ENCODE assay signal across 20 cellular contexts in the genomic region with DNA sequence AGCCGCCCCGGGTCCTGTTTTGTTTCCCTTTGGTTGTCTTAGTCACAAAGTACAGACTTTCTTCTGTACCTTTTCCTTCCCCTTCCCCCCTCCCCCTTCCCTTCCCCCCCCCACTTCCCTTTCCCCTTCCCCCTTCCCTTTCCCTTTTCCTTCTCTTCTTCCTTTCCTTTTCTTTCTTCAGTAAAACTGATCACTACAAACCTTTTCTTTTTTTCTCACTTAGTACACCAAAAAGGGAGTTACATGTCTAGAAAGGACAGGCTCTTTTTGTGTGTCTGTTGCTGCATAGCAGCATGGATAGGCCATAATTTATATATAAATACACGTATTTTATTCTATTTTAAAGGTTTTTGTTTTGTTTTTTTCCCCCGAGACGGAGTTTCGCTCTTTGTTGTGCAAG. TPM values are rescaled to one million over a fixed set of nuclear protein-coding genes. Genes with fewer than 3 reads are reported as not detected.
A peak's percentile ranks its signal among the peaks of the same experiment; 100 is the strongest.
DNase-seq lines count a peak whose midpoint lies in the region; ATAC-seq and TF ChIP-seq lines count a peak whose summit lies in the region.
"Had no signal": no experiment of that assay in that cellular context is flagged by ENCODE, and none has a peak within 500 bp of the region (broad histone marks: within the 10 kb centered on the region; RNA-seq: fewer than 3 reads in every experiment).

No MANE protein-coding gene starts in this region.

- DNase-seq in activated T-cell treated with anti-CD3 and anti-CD28 coated beads, Interleukin-2, amount 50 U/mL, for 72 hours, result no peak
- no peak for DNase-seq in activated T-cell treated with anti-CD3 and anti-CD28 coated beads, Interleukin-2, amount 50 U/mL, for 1 hour
- no peak for DNase-seq in CD8-positive, alpha-beta T cell
- no peak for DNase-seq in natural killer cell treated with Interleukin-12 subunit alpha and Interleukin-12 subunit beta and Interleukin-15 and Interleukin-18, amount 100 ng/mL, for 72 hours (ENCODE audit: low spot score)
- DNase-seq in hippocampal formation (lab: John Stamatoyannopoulos, UW), result no peak
- DNase-seq: cortex of kidney; DND-41; foreskin fibroblast; hypothalamus; KG1; mesenchymal stem cell; NCI-H1694; NCI-H2227 treated with DMSO at 0.1 percent for 48 hours; nephron progenitor cell; PC-3; SIG-M5; stimulated activated CD4-positive, alpha-beta T cell treated with anti-CD3 and anti-CD28 coated beads, Interleukin-4, amount 100 ng/mL, for 1 hour had no signal

- no peaks in the 10 kb centered on the region for H3K36me3 Mint-ChIP-seq in activated T-cell treated with anti-CD3 and anti-CD28 coated beads, Interleukin-2, amount 50 U/mL, for 72 hours (ENCODE audit: insufficient read depth in 2 of 2)
- H3K36me3 Mint-ChIP-seq in CD8-positive, alpha-beta T cell, result no peaks in the 10 kb centered on the region
- H3K36me3 Mint-ChIP-seq in natural killer cell treated with Interleukin-12 subunit alpha and Interleukin-12 subunit beta and Interleukin-15 and Interleukin-18, amount 100 ng/mL, for 72 hours, result no peaks in the 10 kb centered on the region

- peaks cover 66% of the 10 kb centered on the region for H3K4me1 ChIP-seq in CD8-positive, alpha-beta T cell (ENCODE audit: insufficient read depth, low read length)

- intact Hi-C loops in CD8-positive, alpha-beta T cell (cut with DNase I, micrococcal nuclease), result no loop called here

- no peaks in the 10 kb centered on the region for H3K9me3 Mint-ChIP-seq in activated T-cell treated with anti-CD3 and anti-CD28 coated beads, Interleukin-2, amount 50 U/mL, for 72 hours
- H3K9me3 Mint-ChIP-seq in CD8-positive, alpha-beta T cell, result no peaks in the 10 kb centered on the region
- no peaks in the 10 kb centered on the region for H3K9me3 Mint-ChIP-seq in natural killer cell treated with Interleukin-12 subunit alpha and Interleukin-12 subunit beta and Interleukin-15 and Interleukin-18, amount 100 ng/mL, for 72 hours
- H3K9me3 Mint-ChIP-seq: nephron progenitor cell had no signal

- H3K27me3 Mint-ChIP-seq in activated T-cell treated with anti-CD3 and anti-CD28 coated beads, Interleukin-2, amount 50 U/mL, for 72 hours (ENCODE audit: low read depth), result no peaks in the 10 kb centered on the region
- H3K27me3 Mint-ChIP-seq in CD8-positive, alpha-beta T cell (ENCODE audit: low read depth), result no peaks in the 10 kb centered on the region
- H3K27me3 Mint-ChIP-seq in natural killer cell treated with Interleukin-12 subunit alpha and Interleukin-12 subunit beta and Interleukin-15 and Interleukin-18, amount 100 ng/mL, for 72 hours, result no peaks in the 10 kb centered on the region

- CTCF ChIA-PET in CD8-positive, alpha-beta T cell (lab: Charles Lee), result interaction anchor here (1.0 to 2.0 kb wide), 2 partner anchors 22 to 67 kb away, joined by 3 to 5 read pairs; no protein-coding TSS in a partner anchor

- POLR2A ChIA-PET in CD8-positive, alpha-beta T cell (lab: Charles Lee), result interaction anchor here (0.5 kb wide), 1 partner anchor 580 kb away, joined by 3 read pairs; no protein-coding TSS in a partner anchor

- H3K36me3 ChIP-seq in CD8-positive, alpha-beta T cell (ENCODE audit: insufficient read depth, low read length), result no peaks in the 10 kb centered on the region

- H3K27ac Mint-ChIP-seq in activated T-cell treated with anti-CD3 and anti-CD28 coated beads, Interleukin-2, amount 50 U/mL, for 72 hours, result peak overlapping the region; percentile 61
- H3K27ac Mint-ChIP-seq in CD8-positive, alpha-beta T cell, result peak overlapping the region; percentile 89
- peak overlapping the region; percentile 38 to 91 for H3K27ac Mint-ChIP-seq in natural killer cell treated with Interleukin-12 subunit alpha and Interleukin-12 subunit beta and Interleukin-15 and Interleukin-18, amount 100 ng/mL, for 72 hours
- H3K27ac Mint-ChIP-seq: nephron progenitor cell had no signal

- H3K27me3 ChIP-seq in CD8-positive, alpha-beta T cell (ENCODE audit: insufficient read depth, low read length), result no peaks in the 10 kb centered on the region

- H3K4me3 Mint-ChIP-seq in activated T-cell treated with anti-CD3 and anti-CD28 coated beads, Interleukin-2, amount 50 U/mL, for 72 hours, result no peak overlapping the region
- no peak overlapping the region for H3K4me3 Mint-ChIP-seq in CD8-positive, alpha-beta T cell
- H3K4me3 Mint-ChIP-seq in natural killer cell treated with Interleukin-12 subunit alpha and Interleukin-12 subunit beta and Interleukin-15 and Interleukin-18, amount 100 ng/mL, for 72 hours, result no peak overlapping the region
- H3K4me3 Mint-ChIP-seq: nephron progenitor cell had no signal

- H3K27ac ChIP-seq in CD8-positive, alpha-beta T cell (ENCODE audit: low read depth, low read length), result no peak overlapping the region
- H3K27ac ChIP-seq in cingulate gyrus (ENCODE audit: low read depth, low read length), result peak overlapping the region; percentile 97

- H3K9me3 ChIP-seq in CD8-positive, alpha-beta T cell (ENCODE audit: low read length), result no peaks in the 10 kb centered on the region

- no peak for ATAC-seq in activated T-cell treated with anti-CD3 and anti-CD28 coated beads, Interleukin-2, amount 50 U/mL, for 72 hours (replicated peaks in 1 of 2)
- no peak for ATAC-seq in CD8-positive, alpha-beta T cell
- no peak for ATAC-seq in natural killer cell treated with Interleukin-12 subunit alpha and Interleukin-12 subunit beta and Interleukin-15 and Interleukin-18, amount 100 ng/mL, for 72 hours
- ATAC-seq in HG03196 (IDR thresholded peaks at IDR 0.05; ENCODE audit: unreplicated experiment) (no peak), GM21723 (IDR thresholded peaks at IDR 0.05; ENCODE audit: unreplicated experiment) (no peak)
- ATAC-seq: PC-3 had no signal

- no peak overlapping the region for H3K4me3 ChIP-seq in CD8-positive, alpha-beta T cell (ENCODE audit: low read depth, low read length)

- TF ChIP-seq CTCF in CD8-positive, alpha-beta T cell (IDR thresholded peaks at IDR 0.05), result no peak

- peaks cover 92% of the 10 kb centered on the region for H3K4me1 Mint-ChIP-seq in activated T-cell treated with anti-CD3 and anti-CD28 coated beads, Interleukin-2, amount 50 U/mL, for 72 hours (ENCODE audit: low read depth)
- H3K4me1 Mint-ChIP-seq in CD8-positive, alpha-beta T cell (ENCODE audit: low read depth), result peaks cover 77% of the 10 kb centered on the region
- H3K4me1 Mint-ChIP-seq in natural killer cell treated with Interleukin-12 subunit alpha and Interleukin-12 subunit beta and Interleukin-15 and Interleukin-18, amount 100 ng/mL, for 72 hours (ENCODE audit: low read depth in 2 of 2), result peaks cover 60 to 67% of the 10 kb centered on the region in 2 donors

RNA-seq across cellular contexts. Expression of a gene that starts 35.4 kb away (rescaled TPM):
- 100 to 1,000 TPM; 241 to 266 TPM for total RNA-seq in activated T-cell treated with anti-CD3 and anti-CD28 coated beads, Interleukin-2, amount 50 U/mL, for 72 hours
- 100 to 1,000 TPM; 309 to 337 TPM for total RNA-seq in CD8-positive, alpha-beta T cell
- 100 to 1,000 TPM; 403 to 422 TPM for total RNA-seq in natural killer cell treated with Interleukin-12 subunit alpha and Interleukin-12 subunit beta and Interleukin-15 and Interleukin-18, amount 100 ng/mL, for 72 hours

RNA-seq across cellular contexts. Expression of a gene that starts 52.1 kb away (rescaled TPM):
- total RNA-seq in activated T-cell treated with anti-CD3 and anti-CD28 coated beads, Interleukin-2, amount 50 U/mL, for 72 hours, result 10 to 100 TPM; 48.9 to 49.5 TPM
- total RNA-seq in CD8-positive, alpha-beta T cell, result 10 to 100 TPM; 47.3 to 52.1 TPM
- total RNA-seq in natural killer cell treated with Interleukin-12 subunit alpha and Interleukin-12 subunit beta and Interleukin-15 and Interleukin-18, amount 100 ng/mL, for 72 hours, result 100 to 1,000 TPM in 1 of 2 donors, 10 to 100 TPM in 1; 32.0 to 110 TPM
